8 cellular contexts compared by ENCODE assay signal in genomic region chr7:100745184-100745583, GRCh38.
A peak's percentile ranks its signal among the peaks of the same experiment; 100 is the strongest.
DNase-seq lines count a peak whose midpoint lies in the region; ATAC-seq lines count a peak whose summit lies in the region.

No MANE protein-coding gene starts in this region.

- peak overlapping the region; percentile 85 for H3K27ac Mint-ChIP-seq in stimulated activated memory B cell treated with anti-CD40 and anti-IgM and Interleukin-4, amounts not matched to agents 10 μg/mL and 1 μg/mL and 100 μg/mL, for 72 hours

- H3K9me3 Mint-ChIP-seq in stimulated activated memory B cell treated with anti-CD40 and anti-IgM and Interleukin-4, amounts not matched to agents 10 μg/mL and 1 μg/mL and 100 μg/mL, for 72 hours, result peaks cover 3% of the 10 kb centered on the region

- H3K27me3 Mint-ChIP-seq in stimulated activated memory B cell treated with anti-CD40 and anti-IgM and Interleukin-4, amounts not matched to agents 10 μg/mL and 1 μg/mL and 100 μg/mL, for 72 hours, result peaks cover 48% of the 10 kb centered on the region

- no peaks in the 10 kb centered on the region for H3K36me3 Mint-ChIP-seq in stimulated activated memory B cell treated with anti-CD40 and anti-IgM and Interleukin-4, amounts not matched to agents 10 μg/mL and 1 μg/mL and 100 μg/mL, for 72 hours

- peak; percentile 9 for DNase-seq in stimulated activated CD4-positive, alpha-beta T cell treated with anti-CD3 and anti-CD28 coated beads, Interleukin-4, amount 100 ng/mL, for 24 hours
- no peak for DNase-seq in stimulated activated CD4-positive, alpha-beta T cell treated with anti-CD3 and anti-CD28 coated beads, Interleukin-1b, Interleukin-23, amount 100 ng/mL, for 48 hours
- DNase-seq in adipocyte (ENCODE audit: low read depth) (peak; percentile 80), hypothalamus (lab: John Stamatoyannopoulos, UW) (peak in 31 of 51 donors; percentile 1 to 78 (median 40)), amniotic stem cell (lab: John Stamatoyannopoulos, UW) (no peak), T1000 (lab: John Stamatoyannopoulos, UW) (no peak)

- H3K4me1 ChIP-seq in adipocyte (ENCODE audit: control insufficient read depth, insufficient read depth, low read length), result no peaks in the 10 kb centered on the region

- H3K9ac ChIP-seq in adipocyte (ENCODE audit: low read length), result no peak overlapping the region

- H3K36me3 ChIP-seq in adipocyte (ENCODE audit: control insufficient read depth, insufficient read depth, low read length, severe bottlenecking), result no peaks in the 10 kb centered on the region

- H3K9me3 ChIP-seq in adipocyte (ENCODE audit: control insufficient read depth, low read length), result no peaks in the 10 kb centered on the region

- H3K4me3 Mint-ChIP-seq in stimulated activated memory B cell treated with anti-CD40 and anti-IgM and Interleukin-4, amounts not matched to agents 10 μg/mL and 1 μg/mL and 100 μg/mL, for 72 hours, result peak overlapping the region; percentile 88

- H3K4me3 ChIP-seq in adipocyte (ENCODE audit: low read length), result peak overlapping the region; percentile 78

- peaks cover 7% of the 10 kb centered on the region for H3K4me1 Mint-ChIP-seq in stimulated activated memory B cell treated with anti-CD40 and anti-IgM and Interleukin-4, amounts not matched to agents 10 μg/mL and 1 μg/mL and 100 μg/mL, for 72 hours

- H3K27me3 ChIP-seq in adipocyte (replicated peaks; ENCODE audit: control insufficient read depth, insufficient read depth, low read length), result peaks cover 11% of the 10 kb centered on the region

- ATAC-seq in stimulated activated memory B cell treated with anti-CD40 and anti-IgM and Interleukin-4, amounts not matched to agents 10 μg/mL and 1 μg/mL and 100 μg/mL, for 72 hours, result peak; percentile 86
- ATAC-seq in GM18870 (IDR thresholded peaks at IDR 0.05; ENCODE audit: unreplicated experiment), result no peak

Comparison
In these comparisons a context has a peak if more than half of its experiments do, and no peak if none do; other contexts are left out.
1. DNase-seq: peak in stimulated activated CD4-positive, alpha-beta T cell treated with anti-CD3 and anti-CD28 coated beads, Interleukin-4, amount 100 ng/mL, for 24 hours (single experiment), adipocyte (single experiment) and hypothalamus (31 of 51); none in stimulated activated CD4-positive, alpha-beta T cell treated with anti-CD3 and anti-CD28 coated beads, Interleukin-1b, Interleukin-23, amount 100 ng/mL, for 48 hours (single experiment), amniotic stem cell (single experiment) and T1000 (single experiment).